ENCODE assay signal across 25 cellular contexts in the genomic region with DNA sequence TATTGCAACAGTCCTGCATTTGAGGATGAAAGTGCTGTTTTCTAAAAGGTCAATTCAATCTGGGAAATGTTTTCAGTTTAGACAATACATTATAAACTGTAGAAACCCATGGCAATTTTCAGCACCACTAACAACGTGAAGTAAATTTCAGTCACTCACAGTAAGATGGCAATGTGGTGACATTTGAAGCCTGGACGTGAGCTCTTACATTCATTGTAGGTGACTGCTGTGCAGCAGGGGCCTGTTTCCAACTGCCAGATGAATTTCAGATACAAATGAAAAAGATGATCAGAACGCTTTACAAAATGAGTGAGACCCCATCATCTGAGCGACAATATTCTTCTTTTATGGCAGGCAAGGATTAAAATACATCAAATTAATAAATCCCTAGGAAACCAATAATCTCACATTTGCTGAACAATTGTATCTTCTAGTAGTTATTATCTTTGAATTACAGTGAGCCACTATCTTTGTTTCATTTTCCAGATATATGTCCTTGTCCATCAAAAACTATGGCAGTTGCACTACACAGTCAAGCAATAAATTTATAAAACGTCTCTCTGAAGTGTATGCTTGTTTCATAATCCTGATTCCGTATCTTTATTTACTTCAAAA.
"Had no signal": no experiment of that assay in that cellular context is flagged by ENCODE, and none has a peak within 500 bp of the region (broad histone marks: within the 10 kb centered on the region; RNA-seq: fewer than 3 reads in every experiment).

No MANE protein-coding gene starts in this region.

- H3K4me3 Mint-ChIP-seq: activated CD4-positive, alpha-beta T cell treated with anti-CD3 and anti-CD28 coated beads, Interleukin-2, amount 10 ng/mL, durations not matched to agents 7 days and 5 days; activated naive CD4-positive, alpha-beta T cell treated with anti-CD3 and anti-CD28 coated beads for 36 hours; activated naive CD8-positive, alpha-beta T cell treated with anti-CD3 and anti-CD28 coated beads, Interleukin-2, amount 50 U/mL, for 24 hours; activated T-cell treated with anti-CD3 and anti-CD28 coated beads, Interleukin-2, amount 50 U/mL, for 4 hours; brain; central memory CD8-positive, alpha-beta T cell; immature natural killer cell; stimulated activated naive B cell treated with anti-CD40 and anti-IgM and Interleukin-4, amounts not matched to agents 10 μg/mL and 1 μg/mL and 100 μg/mL, for 72 hours had no signal

- H3K4me3 ChIP-seq: gastrocnemius medialis, pancreas, sigmoid colon, spleen, thyroid gland had no signal

- H3K4me1 Mint-ChIP-seq: activated CD4-positive, alpha-beta T cell treated with anti-CD3 and anti-CD28 coated beads, Interleukin-2, amount 10 ng/mL, durations not matched to agents 7 days and 5 days; activated naive CD8-positive, alpha-beta T cell treated with anti-CD3 and anti-CD28 coated beads, Interleukin-2, amount 50 U/mL, for 24 hours; central memory CD8-positive, alpha-beta T cell; immature natural killer cell; stimulated activated naive B cell treated with anti-CD40 and anti-IgM and Interleukin-4, amounts not matched to agents 10 μg/mL and 1 μg/mL and 100 μg/mL, for 72 hours had no signal

- H3K27me3 ChIP-seq: gastrocnemius medialis, neutrophil, pancreas, sigmoid colon, spleen, thyroid gland had no signal

- H3K27me3 Mint-ChIP-seq: activated CD4-positive, alpha-beta T cell treated with anti-CD3 and anti-CD28 coated beads, Interleukin-2, amount 10 ng/mL, durations not matched to agents 7 days and 5 days; activated naive CD8-positive, alpha-beta T cell treated with anti-CD3 and anti-CD28 coated beads, Interleukin-2, amount 50 U/mL, for 24 hours; brain; central memory CD8-positive, alpha-beta T cell; stimulated activated naive B cell treated with anti-CD40 and anti-IgM and Interleukin-4, amounts not matched to agents 10 μg/mL and 1 μg/mL and 100 μg/mL, for 72 hours had no signal

- H3K36me3 Mint-ChIP-seq: brain; immature natural killer cell; stimulated activated naive B cell treated with anti-CD40 and anti-IgM and Interleukin-4, amounts not matched to agents 10 μg/mL and 1 μg/mL and 100 μg/mL, for 72 hours had no signal

- DNase-seq: activated CD4-positive, alpha-beta T cell treated with anti-CD3 and anti-CD28 coated beads, Interleukin-2, amount 10 ng/mL, durations not matched to agents 7 days and 5 days; activated CD8-positive, alpha-beta memory T cell treated with anti-CD3 and anti-CD28 coated beads, Interleukin-2, amount 50 U/mL, for 4 hours; activated naive CD4-positive, alpha-beta T cell treated with anti-CD3 and anti-CD28 coated beads for 36 hours; activated naive CD8-positive, alpha-beta T cell treated with anti-CD3 and anti-CD28 coated beads, Interleukin-2, amount 50 U/mL, for 24 hours; activated T-cell treated with anti-CD3 and anti-CD28 coated beads, Interleukin-2, amount 50 U/mL, for 4 hours; anterior cingulate cortex; cortex of kidney; gastrocnemius medialis; head of caudate nucleus; immature natural killer cell; kidney glomerular epithelial cell; left ventricle myocardium superior; pancreas; sigmoid colon; spleen; stimulated activated CD4-positive, alpha-beta T cell treated with anti-CD3 and anti-CD28 coated beads, Interleukin-4, amount 100 ng/mL, for 4 hours; stimulated activated naive B cell treated with anti-CD40 and anti-IgM and Interleukin-4, amounts not matched to agents 10 μg/mL and 1 μg/mL and 100 μg/mL, for 72 hours; T-helper 1 cell; T1000; thyroid gland had no signal

- ATAC-seq: activated CD4-positive, CD25-positive, alpha-beta regulatory T cell treated with anti-CD3 and anti-CD28 coated beads, Interleukin-2, amount 50 U/mL, for 24 hours; activated naive CD8-positive, alpha-beta T cell treated with anti-CD3 and anti-CD28 coated beads, Interleukin-2, amount 50 U/mL, for 24 hours; activated T-cell treated with anti-CD3 and anti-CD28 coated beads, Interleukin-2, amount 50 U/mL, for 4 hours; esophagus mucosa; gastrocnemius medialis; left ventricle myocardium superior; pancreas; stimulated activated naive B cell treated with anti-CD40 and anti-IgM and Interleukin-4, amounts not matched to agents 10 μg/mL and 1 μg/mL and 100 μg/mL, for 72 hours had no signal

- H3K9me3 Mint-ChIP-seq: activated CD4-positive, alpha-beta T cell treated with anti-CD3 and anti-CD28 coated beads, Interleukin-2, amount 10 ng/mL, durations not matched to agents 7 days and 5 days; brain; central memory CD8-positive, alpha-beta T cell; stimulated activated naive B cell treated with anti-CD40 and anti-IgM and Interleukin-4, amounts not matched to agents 10 μg/mL and 1 μg/mL and 100 μg/mL, for 72 hours had no signal

- FAIRE-seq: pancreas had no signal

- H3K27ac ChIP-seq: gastrocnemius medialis, neutrophil, pancreas, sigmoid colon, spleen, thyroid gland had no signal

- H3K27ac Mint-ChIP-seq: activated CD4-positive, alpha-beta T cell treated with anti-CD3 and anti-CD28 coated beads, Interleukin-2, amount 10 ng/mL, durations not matched to agents 7 days and 5 days; activated naive CD4-positive, alpha-beta T cell treated with anti-CD3 and anti-CD28 coated beads for 36 hours; activated naive CD8-positive, alpha-beta T cell treated with anti-CD3 and anti-CD28 coated beads, Interleukin-2, amount 50 U/mL, for 24 hours; immature natural killer cell; stimulated activated naive B cell treated with anti-CD40 and anti-IgM and Interleukin-4, amounts not matched to agents 10 μg/mL and 1 μg/mL and 100 μg/mL, for 72 hours had no signal

- H3K4me1 ChIP-seq: gastrocnemius medialis, pancreas, sigmoid colon, spleen, thyroid gland had no signal

- H3K9me3 ChIP-seq: gastrocnemius medialis, neutrophil, pancreas, sigmoid colon, thyroid gland had no signal

- H3K36me3 ChIP-seq: gastrocnemius medialis, neutrophil, pancreas, sigmoid colon, spleen, thyroid gland had no signal
